Comparison of ENCODE assay signal across 15 cellular contexts in the genomic region with DNA sequence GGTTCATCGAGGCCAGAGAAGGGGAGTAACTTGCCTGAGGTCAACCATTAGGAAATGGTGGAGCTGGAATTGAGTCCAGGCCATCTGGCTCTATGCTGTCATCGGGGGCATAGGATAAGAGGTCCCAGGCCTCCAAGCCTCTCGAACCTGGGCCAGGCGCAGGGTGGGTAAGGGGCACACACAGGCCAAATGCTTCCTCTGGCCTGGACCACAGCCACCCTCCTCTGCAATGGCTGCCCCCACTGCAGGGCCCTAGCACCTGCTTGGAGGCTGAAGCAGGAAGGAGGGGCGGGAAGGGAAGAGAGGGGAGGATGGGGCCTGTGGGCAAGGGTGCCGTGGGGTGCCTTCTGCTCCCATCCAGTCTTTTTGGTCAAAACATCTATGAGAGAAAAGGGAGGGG. TPM values are rescaled to one million over a fixed set of nuclear protein-coding genes. Genes with fewer than 3 reads are reported as not detected.
DNase-seq lines count a peak whose midpoint lies in the region; ATAC-seq and TF ChIP-seq lines count a peak whose summit lies in the region.
"Had no signal": no experiment of that assay in that cellular context is flagged by ENCODE, and none has a peak within 500 bp of the region (broad histone marks: within the 10 kb centered on the region; RNA-seq: fewer than 3 reads in every experiment).

No MANE protein-coding gene starts in this region.

- peaks cover 2 to 13% (median 11%) of the 10 kb centered on the region in 3 donors for H3K27me3 Mint-ChIP-seq in CD14-positive monocyte (ENCODE audit: low read depth in 3 of 3)
- peaks cover 11% of the 10 kb centered on the region for H3K27me3 Mint-ChIP-seq in mesothelial cell of epicardium (ENCODE audit: low read depth)

- no peaks in the 10 kb centered on the region for H3K36me3 ChIP-seq in heart right ventricle
- no peaks in the 10 kb centered on the region for H3K36me3 ChIP-seq in spleen

- H3K9me3 Mint-ChIP-seq in CD14-positive monocyte = no peaks in the 10 kb centered on the region
- H3K9me3 Mint-ChIP-seq in mesothelial cell of epicardium = no peaks in the 10 kb centered on the region
- H3K9me3 Mint-ChIP-seq: GM23338 had no signal

- no peak overlapping the region for H3K4me3 Mint-ChIP-seq in CD14-positive monocyte
- H3K4me3 Mint-ChIP-seq in mesothelial cell of epicardium = no peak overlapping the region
- H3K4me3 Mint-ChIP-seq: B cell; CD4-positive, alpha-beta memory T cell; GM23338 had no signal

- H3K27me3 ChIP-seq in heart right ventricle = peaks cover 0 to 66% (median 31%) of the 10 kb centered on the region in 7 donors
- no peaks in the 10 kb centered on the region for H3K27me3 ChIP-seq in dorsolateral prefrontal cortex
- H3K27me3 ChIP-seq in spleen (replicated peaks in 1 of 7) = peaks cover 0 to 57% (median 0%) of the 10 kb centered on the region in 7 donors

- no peak for ATAC-seq in Right ventricle myocardium inferior
- no peak for ATAC-seq in heart right ventricle

- H3K4me3 ChIP-seq in heart right ventricle = no peak overlapping the region
- H3K4me3 ChIP-seq in dorsolateral prefrontal cortex = no peak overlapping the region
- H3K4me3 ChIP-seq in spleen = no peak overlapping the region
- H3K4me3 ChIP-seq: GM23338 had no signal

- no peaks in the 10 kb centered on the region for H3K36me3 Mint-ChIP-seq in CD14-positive monocyte
- H3K36me3 Mint-ChIP-seq in mesothelial cell of epicardium = no peaks in the 10 kb centered on the region
- H3K36me3 Mint-ChIP-seq: CD4-positive, alpha-beta memory T cell had no signal

- H3K27ac Mint-ChIP-seq in CD14-positive monocyte (no peak overlapping the region), mesothelial cell of epicardium (no peak overlapping the region)
- H3K27ac Mint-ChIP-seq: B cell; CD4-positive, alpha-beta memory T cell; GM23338 had no signal

- H3K4me1 ChIP-seq in heart right ventricle = no peaks in the 10 kb centered on the region
- no peaks in the 10 kb centered on the region for H3K4me1 ChIP-seq in spleen

- H3K27ac ChIP-seq in heart right ventricle = no peak overlapping the region
- H3K27ac ChIP-seq in dorsolateral prefrontal cortex = peak overlapping the region in 43 of 59 donors; percentile 7 to 70 (median 45)
- no peak overlapping the region for H3K27ac ChIP-seq in spleen
- H3K27ac ChIP-seq: C4-2B, HL-60 had no signal

- 77 to 86% methylated on average over 6 of the region's 6 CpGs for WGBS in heart right ventricle, 2 donors
- WGBS in spleen, 5 donors = 75 to 91% (median 83%) methylated on average over 6 of the region's 6 CpGs

- TF ChIP-seq POLR2A in spleen (IDR thresholded peaks at IDR 0.05) = no peak

- H3K4me1 Mint-ChIP-seq in CD14-positive monocyte (peaks cover 6% of the 10 kb centered on the region), mesothelial cell of epicardium (peaks cover 3% of the 10 kb centered on the region)
- H3K4me1 Mint-ChIP-seq: B cell had no signal

- H3K9me3 ChIP-seq in heart right ventricle = no peaks in the 10 kb centered on the region
- H3K9me3 ChIP-seq in spleen = no peaks in the 10 kb centered on the region

- DNase-seq in Right ventricle myocardium inferior (ENCODE audit: missing footprints) (peak; percentile 9), heart right ventricle (no peak), CD14-positive monocyte (ENCODE audit: low spot score) (peak; percentile 21), dorsolateral prefrontal cortex (no peak), spleen (no peak), mesothelial cell of epicardium (ENCODE audit: low spot score in 2 of 2, unreplicated experiment in 2 of 2) (no peak)
- DNase-seq: DMS153, DMS79, GF-D8, HCEC 1CT had no signal

- intact Hi-C loops in Right ventricle myocardium inferior (cut with DNase I) = no loop called here
- intact Hi-C loops in heart right ventricle (cut with DNase I) = no loop called here
- intact Hi-C loops in CD14-positive monocyte (cut with micrococcal nuclease) = no loop called here
- intact Hi-C loops in dorsolateral prefrontal cortex (cut with DNase I) = loop anchor here (5.0 to 10.0 kb wide), 2 partner anchors 177 to 244 kb away; no protein-coding TSS in a partner anchor
- intact Hi-C loops in spleen (cut with DNase I; ENCODE audit: low total_unique reads) = no loop called here

- TF ChIP-seq CTCF in heart right ventricle (IDR thresholded peaks at IDR 0.05) (no peak), CD14-positive monocyte (IDR thresholded peaks at IDR 0.05) (no peak), dorsolateral prefrontal cortex (IDR thresholded peaks at IDR 0.05 in 54 of 56, conservative IDR thresholded peaks at IDR 0.05 in 2 of 56; ENCODE audit: low read depth in 1 of 56, partially characterized antibody in 56 of 56) (no peak), spleen (IDR thresholded peaks at IDR 0.05 in 8 of 11, conservative IDR thresholded peaks at IDR 0.05 in 3 of 11) (no peak), mesothelial cell of epicardium (IDR thresholded peaks at IDR 0.05; ENCODE audit: unreplicated experiment) (no peak)

RNA-seq across cellular contexts. Expression of a gene that starts 21.3 kb away (rescaled TPM):
- 0.16 TPM for total RNA-seq in Right ventricle myocardium inferior
- under 1 TPM in 4 of 10 donors, not detected in 6; 0.05 to 0.60 (median 0.18) TPM for total RNA-seq in heart right ventricle
- polyA plus RNA-seq in heart right ventricle = under 1 TPM; 0.04 to 0.07 TPM
- not detected for polyA plus RNA-seq in CD14-positive monocyte
- 100 to 1,000 TPM; 204 to 380 (median 266) TPM for total RNA-seq in dorsolateral prefrontal cortex
- 1 to 10 TPM in 6 of 7 donors, under 1 TPM in 1; 0.81 to 4.0 (median 1.7) TPM for total RNA-seq in spleen
- polyA plus RNA-seq in spleen = 1 to 10 TPM in 1 of 3 donors, under 1 TPM in 2; 0.43 to 2.1 (median 0.96) TPM
- 1.4 to 1.5 TPM (median 1.5 TPM) in 3 replicates for total RNA-seq in mesothelial cell of epicardium
- total RNA-seq: B cell had no signal
- polyA plus RNA-seq: CD4-positive, alpha-beta memory T cell had no signal

RNA-seq across cellular contexts. Expression of a gene that starts 58.9 kb away (rescaled TPM):
- total RNA-seq in Right ventricle myocardium inferior (0.32 TPM), heart right ventricle (under 1 TPM; 0.11 to 0.72 (median 0.31) TPM), dorsolateral prefrontal cortex (1 to 10 TPM in 119 of 120 experiments, under 1 TPM in 1; 0.81 to 5.9 (median 3.3) TPM), spleen (1 to 10 TPM in 1 of 7 donors, under 1 TPM in 5, not detected in 1; 0.36 to 1.5 (median 0.65) TPM), mesothelial cell of epicardium (8.9 to 9.9 TPM (median 9.5 TPM) in 3 replicates)
- polyA plus RNA-seq in heart right ventricle (under 1 TPM; 0.22 to 0.29 TPM), CD14-positive monocyte (not detected), spleen (under 1 TPM; 0.29 to 0.48 (median 0.46) TPM)

Comparison
In these comparisons a context has a peak if more than half of its experiments do, and no peak if none do; other contexts are left out.
1. DNase-seq: peak in Right ventricle myocardium inferior (single experiment) and CD14-positive monocyte (single experiment); none in heart right ventricle (0 of 2), dorsolateral prefrontal cortex (0 of 10), spleen (single experiment) and mesothelial cell of epicardium (0 of 2).
2. H3K27ac ChIP-seq: peak in dorsolateral prefrontal cortex (43 of 59); none in heart right ventricle (0 of 10) and spleen (0 of 8).
3. RNA of a gene that starts 21.3 kb away (total RNA-seq): 204 to 380 TPM in dorsolateral prefrontal cortex; 0.81 to 4.0 TPM in spleen, 1.4 to 1.5 TPM in mesothelial cell of epicardium, 0.16 TPM in Right ventricle myocardium inferior (single experiment) and 0.05 to 0.60 TPM in heart right ventricle; every median in the first group is over 10 times any median in the second.
4. intact Hi-C loops: an anchor here in dorsolateral prefrontal cortex (5.0 to 10.0 kb wide); none called in Right ventricle myocardium inferior, heart right ventricle, CD14-positive monocyte and spleen.